ENCODE assay signal across 1 cellular context in genomic region chr4:188992706-188993105, GRCh38.
TF ChIP-seq lines count a peak whose summit lies in the region.

No MANE protein-coding gene starts in this region.

TF ChIP-seq in IMR-90, 13 proteins besides CTCF, POLR2A, EP300 and RAD21 (continued from another document):
- TF ChIP-seq CEBPB (IDR thresholded peaks at IDR 0.05; ENCODE audit: low read depth, low read length) (no peak), MAFK (IDR thresholded peaks at IDR 0.05; ENCODE audit: low read depth, low read length) (no peak)
